Comparison of ENCODE assay signal across 22 cellular contexts in the genomic region with DNA sequence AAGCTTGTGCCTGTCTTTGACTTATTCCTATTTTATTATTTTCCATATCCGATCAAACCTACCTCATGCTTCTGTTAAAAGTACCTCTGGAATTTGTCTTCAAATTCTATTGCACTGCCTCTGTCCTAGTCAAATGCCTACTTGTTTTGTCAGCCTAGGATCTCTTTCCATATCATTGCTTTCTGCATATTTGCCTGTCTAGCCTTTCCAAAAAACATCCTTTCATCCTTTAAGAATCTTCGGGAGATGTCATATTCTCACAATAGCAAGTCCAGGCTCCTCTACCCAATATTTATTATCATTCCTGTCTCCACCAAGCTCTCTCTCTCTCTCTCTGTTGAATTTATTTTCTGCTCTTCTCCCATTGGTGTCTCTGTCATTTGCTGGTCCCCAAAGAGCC.
"Had no signal": no experiment of that assay in that cellular context is flagged by ENCODE, and none has a peak within 500 bp of the region (broad histone marks: within the 10 kb centered on the region; RNA-seq: fewer than 3 reads in every experiment).

No MANE protein-coding gene starts in this region.

- ATAC-seq: activated naive CD4-positive, alpha-beta T cell treated with anti-CD3 and anti-CD28 coated beads, Interleukin-2, amount 50 U/mL, for 72 hours; activated naive CD8-positive, alpha-beta T cell treated with anti-CD3 and anti-CD28 coated beads, Interleukin-2, amount 50 U/mL, for 24 hours; activated T-cell treated with anti-CD3 and anti-CD28 coated beads, Interleukin-2, amount 50 U/mL, for 4 hours had no signal

- FAIRE-seq: RCC 7860 had no signal

- H3K36me3 ChIP-seq: ascending aorta had no signal

- H3K4me3 ChIP-seq: ascending aorta had no signal

- H3K27me3 ChIP-seq: ascending aorta had no signal

- H3K9me3 ChIP-seq: ascending aorta had no signal

- DNase-seq: activated B cell treated with CpG ODN at 0.5 μM for 24 hours; activated CD4-positive, alpha-beta memory T cell treated with anti-CD3 and anti-CD28 coated beads for 36 hours; activated CD4-positive, alpha-beta T cell treated with anti-CD3 and anti-CD28 coated beads for 1 hour; activated CD4-positive, alpha-beta T cell treated with anti-CD3 and anti-CD28 coated beads, Interleukin-2, amount 10 ng/mL, durations not matched to agents 24 days and 14 days; activated CD8-positive, alpha-beta memory T cell treated with anti-CD3 and anti-CD28 coated beads for 24 hours; activated effector memory CD4-positive, alpha-beta T cell treated with anti-CD3 and anti-CD28 coated beads, Interleukin-2, amount 50 U/mL, for 16 hours; activated naive CD4-positive, alpha-beta T cell treated with Interleukin-2 at 50 U/mL for 16 hours; activated naive CD8-positive, alpha-beta T cell treated with anti-CD3 and anti-CD28 coated beads, Interleukin-2, amount 50 U/mL, for 24 hours; activated T-cell treated with anti-CD3 and anti-CD28 coated beads, Interleukin-2, amount 50 U/mL, for 4 hours; amniotic stem cell; MM.1S; NCI-H1105; NCI-H1436; NCI-H1694 treated with DMSO at 0.1 percent for 48 hours; NCI-H2081; NCI-H510A treated with DMSO at 0.1 percent for 48 hours; NCI-H69; PC-3; SHP77 treated with DMSO at 0.1 percent for 48 hours had no signal

- H3K27ac ChIP-seq: ascending aorta had no signal
